In the genomic region with DNA sequence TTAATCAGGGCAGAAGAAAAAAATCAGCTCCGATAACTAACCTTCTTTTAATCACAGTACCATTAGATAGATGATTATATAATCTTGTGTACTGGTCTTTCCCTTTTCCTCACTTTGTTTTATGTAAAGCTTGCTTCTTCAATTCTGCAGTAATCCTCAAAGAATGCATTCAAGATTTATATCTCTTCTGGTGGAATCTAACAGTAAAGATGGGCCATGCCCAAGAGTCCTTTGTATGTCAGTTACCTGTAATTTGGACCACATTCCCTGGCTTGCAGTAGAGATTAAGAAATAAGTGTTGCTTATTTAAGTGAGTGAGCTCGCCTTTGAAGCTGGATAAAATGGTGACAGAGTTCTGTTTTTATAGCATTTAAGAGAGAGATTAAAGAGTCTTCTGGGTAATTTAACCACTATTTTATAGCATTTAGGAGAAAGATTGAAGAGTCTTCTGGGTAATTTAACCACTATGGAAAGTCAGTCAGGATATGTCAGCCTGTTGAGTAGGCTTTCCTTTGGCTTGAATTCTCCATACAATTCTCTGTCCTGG, we compare ENCODE assay signal across 17 cellular contexts.
DNase-seq lines count a peak whose midpoint lies in the region; ATAC-seq, FAIRE-seq and TF ChIP-seq lines count a peak whose summit lies in the region.
"Had no signal": no experiment of that assay in that cellular context is flagged by ENCODE, and none has a peak within 500 bp of the region (broad histone marks: within the 10 kb centered on the region; RNA-seq: fewer than 3 reads in every experiment).

No MANE protein-coding gene starts in this region.

- H3K27me3 ChIP-seq in SK-N-SH (ENCODE audit: insufficient read depth): no peaks in the 10 kb centered on the region
- no peaks in the 10 kb centered on the region for H3K27me3 ChIP-seq in trophoblast cell (ENCODE audit: insufficient read depth, low read length)
- no peaks in the 10 kb centered on the region for H3K27me3 ChIP-seq in ascending aorta
- H3K27me3 ChIP-seq: BLaER1 treated with 17β-estradiol and CSF1 and Interleukin-3, amounts not matched to agents 10 nM and 100 nM had no signal

- POLR2A ChIA-PET in SK-N-SH (lab: Yijun Ruan, JAX): no interaction called here

- no peaks in the 10 kb centered on the region for H3K36me3 Mint-ChIP-seq in HFFc6 (ENCODE audit: low read depth)
- H3K36me3 Mint-ChIP-seq: CD4-positive, CD25-positive, alpha-beta regulatory T cell had no signal

- H3K18ac ChIP-seq in trophoblast cell (ENCODE audit: low read length): no peak overlapping the region

- peak overlapping the region; percentile 87 for H3K14ac ChIP-seq in trophoblast cell (ENCODE audit: low read length)

- no peak overlapping the region for H3K4ac ChIP-seq in trophoblast cell (ENCODE audit: low read depth, low read length)

- H3K36me3 ChIP-seq in SK-N-SH (replicated peaks in 1 of 2; ENCODE audit: control insufficient read depth in 1 of 2, insufficient read depth in 2 of 2, low read length in 1 of 2): no peaks in the 10 kb centered on the region
- no peaks in the 10 kb centered on the region for H3K36me3 ChIP-seq in trophoblast cell (ENCODE audit: control insufficient read depth in 1 of 2, insufficient read depth in 2 of 2, low read length in 2 of 2)
- no peaks in the 10 kb centered on the region for H3K36me3 ChIP-seq in ascending aorta
- H3K36me3 ChIP-seq: BLaER1 treated with 17β-estradiol and CSF1 and Interleukin-3, amounts not matched to agents 10 nM and 100 nM; HAP-1 had no signal

- no peaks in the 10 kb centered on the region for H3K27me3 Mint-ChIP-seq in HFFc6 (ENCODE audit: insufficient read depth)
- H3K27me3 Mint-ChIP-seq: IgD-negative memory B cell had no signal

- peak overlapping the region; percentile 90 for H2BK5ac ChIP-seq in trophoblast cell (ENCODE audit: low read depth, low read length, poor library complexity)

- FAIRE-seq in GM19239 (lab: Jason Lieb, UNC): no peak
- FAIRE-seq: GM12878, GM18507, H1 had no signal

- H3F3A ChIP-seq in SK-N-SH (replicated peaks; ENCODE audit: insufficient read depth): no peaks in the 10 kb centered on the region

- no peaks in the 10 kb centered on the region for H4K20me1 ChIP-seq in SK-N-SH (ENCODE audit: insufficient read depth)
- H4K20me1 ChIP-seq: BLaER1 treated with 17β-estradiol and CSF1 and Interleukin-3, amounts not matched to agents 10 nM and 100 nM had no signal

- peak overlapping the region; percentile 2; the same call in 1 of the 2 replicates for H3K27ac Mint-ChIP-seq in HFFc6

- TF ChIP-seq CTCF in HFFc6 (IDR thresholded peaks at IDR 0.05) (no peak), SK-N-SH (IDR thresholded peaks at IDR 0.05) (no peak), ascending aorta (IDR thresholded peaks at IDR 0.05) (no peak)

- H2AFZ ChIP-seq in SK-N-SH (ENCODE audit: low read depth): no peak overlapping the region
- no peak overlapping the region for H2AFZ ChIP-seq in trophoblast cell (ENCODE audit: insufficient read depth, low read length, poor library complexity)

- H3K4me3 ChIP-seq in SK-N-SH (ENCODE audit: low read depth in 2 of 2, low read length in 1 of 2): no peak overlapping the region
- H3K4me3 ChIP-seq in trophoblast cell (ENCODE audit: low read depth, low read length): no peak overlapping the region
- H3K4me3 ChIP-seq in ascending aorta: no peak overlapping the region
- H3K4me3 ChIP-seq: BLaER1 treated with 17β-estradiol and CSF1 and Interleukin-3, amounts not matched to agents 10 nM and 100 nM; GM12878; HAP-1 had no signal

- 0 out of 4 replicates have a peak, but pooled peaks cover 0 to 4% of the 10 kb centered on the region in 2 experiments for H3K4me1 ChIP-seq in SK-N-SH (ENCODE audit: control insufficient read depth in 1 of 2, insufficient read depth in 2 of 2, low read depth in 1 of 2, low read length in 1 of 2)
- H3K4me1 ChIP-seq in trophoblast cell (ENCODE audit: control insufficient read depth in 1 of 2, insufficient read depth in 2 of 2, low read length in 2 of 2): peaks cover 8 to 15% of the 10 kb centered on the region in 2 experiments
- no peaks in the 10 kb centered on the region for H3K4me1 ChIP-seq in ascending aorta

- H3K9ac ChIP-seq in SK-N-SH (no peak overlapping the region), trophoblast cell (ENCODE audit: low read length) (no peak overlapping the region)
- H3K9ac ChIP-seq: BLaER1 treated with 17β-estradiol and CSF1 and Interleukin-3, amounts not matched to agents 10 nM and 100 nM; KMS-11 had no signal

- 89% methylated on average over 2 of the region's 2 CpGs for WGBS in SK-N-SH (ENCODE audit: low lambda C conversion rate)
- WGBS in trophoblast cell (ENCODE audit: extremely low coverage, insufficient coverage, insufficient read length): no CpG with 5 or more reads among the region's 2 CpGs

- peak overlapping the region; percentile 76 for H4K91ac ChIP-seq in trophoblast cell (ENCODE audit: low read depth, low read length)

- H4K12ac ChIP-seq in trophoblast cell (ENCODE audit: low read depth, low read length): no peak overlapping the region

- H3K9me3 ChIP-seq in SK-N-SH: no peaks in the 10 kb centered on the region
- H3K9me3 ChIP-seq in trophoblast cell (ENCODE audit: insufficient read depth, low read depth, low read length): no peaks in the 10 kb centered on the region
- no peaks in the 10 kb centered on the region for H3K9me3 ChIP-seq in ascending aorta
- H3K9me3 ChIP-seq: BLaER1 treated with 17β-estradiol and CSF1 and Interleukin-3, amounts not matched to agents 10 nM and 100 nM; HAP-1 had no signal

- peaks cover 41% of the 10 kb centered on the region for H3K4me1 Mint-ChIP-seq in HFFc6 (ENCODE audit: low read depth)

- H3K4me3 Mint-ChIP-seq in HFFc6: no peak overlapping the region
- H3K4me3 Mint-ChIP-seq: CD4-positive, CD25-positive, alpha-beta regulatory T cell; IgD-negative memory B cell had no signal

- TF ChIP-seq EP300 in SK-N-SH (IDR thresholded peaks at IDR 0.05; ENCODE audit: borderline replicate concordance in 1 of 2, low read depth in 1 of 2, low read length in 1 of 2): no peak

- H2AK5ac ChIP-seq in trophoblast cell (ENCODE audit: low read length): no peak overlapping the region

- H3K23ac ChIP-seq in trophoblast cell (ENCODE audit: low read length): no peak overlapping the region

- peaks cover 12% of the 10 kb centered on the region for H3K79me1 ChIP-seq in trophoblast cell (ENCODE audit: low read length)

- intact Hi-C loops in ascending aorta (cut with DNase I): no loop called here

- no peak overlapping the region for H3K27ac ChIP-seq in SK-N-SH (ENCODE audit: low read depth in 2 of 2, low read length in 1 of 2)
- H3K27ac ChIP-seq in trophoblast cell (ENCODE audit: low read depth, low read length): peak overlapping the region; percentile 19
- no peak overlapping the region for H3K27ac ChIP-seq in ascending aorta
- H3K27ac ChIP-seq: KMS-11 had no signal

- CTCF ChIA-PET in SK-N-SH (lab: Yijun Ruan, JAX): no interaction called here

- no peak for TF ChIP-seq RAD21 in SK-N-SH (IDR thresholded peaks at IDR 0.05; ENCODE audit: low read length)

- H3K4me2 ChIP-seq in SK-N-SH (no peak overlapping the region), trophoblast cell (ENCODE audit: low read length) (no peak overlapping the region)
- H3K4me2 ChIP-seq: KMS-11 had no signal

- H3K9me2 ChIP-seq in SK-N-SH: no peaks in the 10 kb centered on the region

- no peak overlapping the region for H4K8ac ChIP-seq in trophoblast cell (ENCODE audit: low read depth, low read length)

- ATAC-seq in HG03565 (IDR thresholded peaks at IDR 0.05; ENCODE audit: unreplicated experiment): no peak
- ATAC-seq: GM12878 had no signal

- H2BK120ac ChIP-seq in trophoblast cell (ENCODE audit: insufficient read depth, low read length, poor library complexity): peak overlapping the region; percentile 73

- no peaks in the 10 kb centered on the region for H3K9me3 Mint-ChIP-seq in HFFc6
- H3K9me3 Mint-ChIP-seq: IgD-negative memory B cell had no signal

- DNase-seq in EH (ENCODE audit: low read depth) (peak; percentile 47), HFFc6 (peak; percentile 43), SK-N-SH (no peak), trophoblast cell (peak; percentile 58 to 90), ascending aorta (ENCODE audit: low spot score in 2 of 2) (no peak), GM19239 (ENCODE audit: insufficient read length, low spot score) (no peak)
- DNase-seq: 8988T; CD4-positive, CD25-positive, alpha-beta regulatory T cell; DMS53 had no signal

- peak overlapping the region; percentile 95 for H2BK12ac ChIP-seq in trophoblast cell (ENCODE audit: low read length)

- H3K79me2 ChIP-seq in SK-N-SH (ENCODE audit: insufficient read depth): no peaks in the 10 kb centered on the region
- H3K79me2 ChIP-seq in trophoblast cell (ENCODE audit: control insufficient read depth, insufficient read depth, low read length, poor library complexity): peaks cover 2% of the 10 kb centered on the region

TF ChIP-seq in SK-N-SH, 30 proteins besides CTCF, POLR2A, EP300 and RAD21 (continues in another document):
- TF ChIP-seq GABPA (IDR thresholded peaks at IDR 0.05; ENCODE audit: low read depth) (no peak), TCF12 (IDR thresholded peaks at IDR 0.05) (peak; percentile 42), MAX (IDR thresholded peaks at IDR 0.05; ENCODE audit: low read depth) (no peak), JUND (IDR thresholded peaks at IDR 0.05) (peak; percentile 44), IRF3 (IDR thresholded peaks at IDR 0.05; ENCODE audit: low read depth, low read length) (no peak), RXRA (IDR thresholded peaks at IDR 0.05; ENCODE audit: borderline replicate concordance, low read depth) (no peak), PBX3 (IDR thresholded peaks at IDR 0.05) (peak; percentile 32; the same call in 1 of the 2 replicates)

Comparison
In these comparisons a context has a peak if more than half of its experiments do, and no peak if none do; other contexts are left out.
1. DNase-seq: peak in EH (single experiment), HFFc6 (single experiment) and trophoblast cell (2 of 2); none in SK-N-SH (single experiment), ascending aorta (0 of 2) and GM19239 (single experiment).